16 cellular contexts compared by ENCODE assay signal in genomic region chr13:51519839-51520238, GRCh38.
A peak's percentile ranks its signal among the peaks of the same experiment; 100 is the strongest.
DNase-seq lines count a peak whose midpoint lies in the region; ATAC-seq and TF ChIP-seq lines count a peak whose summit lies in the region.
"Had no signal": no experiment of that assay in that cellular context is flagged by ENCODE, and none has a peak within 500 bp of the region (broad histone marks: within the 10 kb centered on the region; RNA-seq: fewer than 3 reads in every experiment).

No MANE protein-coding gene starts in this region.

- H3K36me3 ChIP-seq in liver (ENCODE audit: control insufficient read depth in 4 of 4, insufficient read depth in 3 of 4, low read depth in 1 of 4, low read length in 3 of 4) (no peaks in the 10 kb centered on the region), BE2C (no peaks in the 10 kb centered on the region)
- H3K36me3 ChIP-seq: BLaER1, neutrophil, Peyer's patch had no signal

- WGBS in liver, result 37% methylated on average over 2 of the region's 2 CpGs

- peak overlapping the region; percentile 50 to 91 for H3K9ac ChIP-seq in liver (ENCODE audit: low read depth in 1 of 2, low read length in 2 of 2)
- H3K9ac ChIP-seq: BLaER1 had no signal

- H3K27ac ChIP-seq in C4-2B, result peak overlapping the region; percentile 90; the same call in 1 of the 2 replicates
- peak overlapping the region; percentile 86 to 93 for H3K27ac ChIP-seq in liver (ENCODE audit: low read depth in 1 of 2, low read length in 2 of 2)
- H3K27ac ChIP-seq: BLaER1, neutrophil, Peyer's patch had no signal

- DNase-seq in NCI-H226, result peak; percentile 29
- DNase-seq in cerebellum (ENCODE audit: low spot score), result peak; percentile 85
- no peak for DNase-seq in COR-L47 (lab: John Stamatoyannopoulos, UW)
- DNase-seq in BE2C, result no peak
- no peak for DNase-seq in OCI-M1 (lab: John Stamatoyannopoulos, UW)
- DNase-seq: activated CD8-positive, alpha-beta memory T cell treated with anti-CD3 and anti-CD28 coated beads for 24 hours; DMS79 treated with DMSO at 0.1 percent for 48 hours; effector CD8-positive, alpha-beta T cell; Peyer's patch; stimulated activated naive B cell treated with anti-CD40 and anti-IgM and Interleukin-4, amounts not matched to agents 10 μg/mL and 1 μg/mL and 100 μg/mL, for 72 hours had no signal

- peaks cover 5 to 25% (median 10%) of the 10 kb centered on the region in 4 donors for H3K4me1 ChIP-seq in liver (ENCODE audit: control insufficient read depth in 4 of 4, insufficient read depth in 4 of 4, low read length in 3 of 4)
- peaks cover 4% of the 10 kb centered on the region for H3K4me1 ChIP-seq in BE2C
- H3K4me1 ChIP-seq: Peyer's patch had no signal

- peak in 1 of 2 donors; percentile 28 for TF ChIP-seq RAD21 in liver (IDR thresholded peaks at IDR 0.05)

- TF ChIP-seq CTCF in C4-2B (conservative IDR thresholded peaks at IDR 0.05) (no peak), liver (IDR thresholded peaks at IDR 0.05; ENCODE audit: low read depth, low read length, missing input control) (no peak), BE2C (IDR thresholded peaks at IDR 0.05; ENCODE audit: low read depth, low read length) (no peak)

- H3K4me3 ChIP-seq in liver (ENCODE audit: low read depth in 1 of 3, low read length in 3 of 3) (peak overlapping the region in 1 of 3 donors; percentile 1), BE2C (ENCODE audit: low read depth, low read length) (no peak overlapping the region)
- H3K4me3 ChIP-seq: BLaER1, K562, Peyer's patch had no signal

- no peak for ATAC-seq in GM18519 (IDR thresholded peaks at IDR 0.05; ENCODE audit: low FRiP score, unreplicated experiment)
- ATAC-seq: K562; stimulated activated naive B cell treated with anti-CD40 and anti-IgM and Interleukin-4, amounts not matched to agents 10 μg/mL and 1 μg/mL and 100 μg/mL, for 72 hours had no signal

- H3K9me3 ChIP-seq in liver (ENCODE audit: control insufficient read depth in 4 of 4, low read length in 3 of 4) (peaks cover 0 to 3% (median 1%) of the 10 kb centered on the region in 4 donors), BE2C (no peaks in the 10 kb centered on the region)
- H3K9me3 ChIP-seq: BLaER1, neutrophil, Peyer's patch had no signal

- H3K27me3 ChIP-seq in liver (ENCODE audit: control insufficient read depth in 4 of 4, insufficient read depth in 4 of 4, low read length in 3 of 4) (no peaks in the 10 kb centered on the region), BE2C (no peaks in the 10 kb centered on the region)
- H3K27me3 ChIP-seq: BLaER1, neutrophil, Peyer's patch had no signal

TF ChIP-seq in liver, 16 proteins besides CTCF, POLR2A, EP300 and RAD21:
- TF ChIP-seq MAX (IDR thresholded peaks at IDR 0.05) (peak; percentile 5), HNF4A (conservative IDR thresholded peaks at IDR 0.05) (peak; percentile 55 to 69), YY1 (IDR thresholded peaks at IDR 0.05) (peak; percentile 14), ATF3 (IDR thresholded peaks at IDR 0.05) (no peak), FOXA1 (IDR thresholded peaks at IDR 0.05) (no peak), FOXA2 (IDR thresholded peaks at IDR 0.05) (no peak)
TF ChIP-seq in liver: peak in this region for 3.

Comparison
In these comparisons a context has a peak if more than half of its experiments do, and no peak if none do; other contexts are left out.
1. DNase-seq: peak in NCI-H226 (single experiment) and cerebellum (single experiment); none in COR-L47 (single experiment), BE2C (single experiment) and OCI-M1 (single experiment).